Comparison of ENCODE assay signal across 11 cellular contexts in genomic region chrX:13721819-13722527, GRCh38. TPM values are rescaled to one million over a fixed set of nuclear protein-coding genes. Genes with fewer than 3 reads are reported as not detected.
A peak's percentile ranks its signal among the peaks of the same experiment; 100 is the strongest.
DNase-seq lines count a peak whose midpoint lies in the region; ATAC-seq and TF ChIP-seq lines count a peak whose summit lies in the region.
"Had no signal": no experiment of that assay in that cellular context is flagged by ENCODE, and none has a peak within 500 bp of the region (broad histone marks: within the 10 kb centered on the region; RNA-seq: fewer than 3 reads in every experiment).

No MANE protein-coding gene starts in this region.

- no peaks in the 10 kb centered on the region for H3K27me3 ChIP-seq in AG04450 (ENCODE audit: control insufficient read depth, insufficient read depth, low read length)

- H3K4me3 ChIP-seq in AG04450 (ENCODE audit: low read depth, low read length), result 0 out of 2 replicates have a peak overlapping the region, but pooled peaks have one; percentile 25
- H3K4me3 ChIP-seq: skin epidermis had no signal

- TF ChIP-seq CTCF in AG04450 (IDR thresholded peaks at IDR 0.05; ENCODE audit: low read depth, low read length) (no peak), activated B cell treated with CpG ODN at 0.5 μM for 24 hours (IDR thresholded peaks at IDR 0.05) (no peak)

- no peaks in the 10 kb centered on the region for H3K9me3 Mint-ChIP-seq in activated B cell treated with CpG ODN at 0.5 μM for 24 hours

- DNase-seq in AG04450 (ENCODE audit: low read depth, low spot score) (peak; percentile 60), EH (ENCODE audit: low read depth) (peak; percentile 41), activated B cell treated with CpG ODN at 0.5 μM for 24 hours (no peak), left lobe of liver (ENCODE audit: low spot score) (no peak), hepatic stellate cell (ENCODE audit: low spot score) (no peak), SKM-1 (lab: John Stamatoyannopoulos, UW; ENCODE audit: unreplicated experiment) (no peak), HT-29 (ENCODE audit: low spot score) (no peak), NCI-H524 (lab: John Stamatoyannopoulos, UW) (no peak)
- DNase-seq: H7, NCI-H146 had no signal

- intact Hi-C loops in activated B cell treated with CpG ODN at 0.5 μM for 24 hours (cut with micrococcal nuclease), result no loop called here

- H3K36me3 Mint-ChIP-seq in activated B cell treated with CpG ODN at 0.5 μM for 24 hours (ENCODE audit: low read depth), result peaks cover 40% of the 10 kb centered on the region

- ATAC-seq in activated B cell treated with CpG ODN at 0.5 μM for 24 hours (ENCODE audit: low read depth), result peak; percentile 14
- peak; percentile 37 for ATAC-seq in left lobe of liver

- POLR2A ChIA-PET in AG04450 (lab: Yijun Ruan, JAX), result interaction anchor here (0.6 to 1.4 kb wide), 8 partner anchors 10 to 1322 kb away, joined by 3 to 14 read pairs (median 4); partner anchors contain the start of genes OFD1 and TRAPPC2
- POLR2A ChIA-PET in activated B cell treated with CpG ODN at 0.5 μM for 24 hours (lab: Charles Lee), result interaction anchor here (0.6 to 3.3 kb wide), 5 partner anchors 13 to 189 kb away, joined by 3 to 25 read pairs (median 10); partner anchors contain the start of genes OFD1, RAB9A and TRAPPC2

- no peak overlapping the region for H3K4me3 Mint-ChIP-seq in activated B cell treated with CpG ODN at 0.5 μM for 24 hours

- H3K27ac Mint-ChIP-seq in activated B cell treated with CpG ODN at 0.5 μM for 24 hours, result peak overlapping the region; percentile 41

- H3K27ac ChIP-seq in AG04450 (ENCODE audit: low read depth, low read length), result peak overlapping the region; percentile 82
- H3K27ac ChIP-seq: skin epidermis had no signal

- H3K9me3 ChIP-seq in AG04450 (ENCODE audit: control insufficient read depth, insufficient read depth, low read length), result no peaks in the 10 kb centered on the region

- peaks cover 21% of the 10 kb centered on the region for H3K4me1 Mint-ChIP-seq in activated B cell treated with CpG ODN at 0.5 μM for 24 hours

- CTCF ChIA-PET in AG04450 (lab: Charles Lee) (interaction anchor here (0.7 to 1.1 kb wide), 2 partner anchors 15 to 28 kb away, joined by 3 to 5 read pairs; no protein-coding TSS in a partner anchor), activated B cell treated with CpG ODN at 0.5 μM for 24 hours (lab: Charles Lee) (no interaction called here)

- H3K27me3 Mint-ChIP-seq in activated B cell treated with CpG ODN at 0.5 μM for 24 hours, result no peaks in the 10 kb centered on the region

RNA-seq across cellular contexts. Expression of gene TRAPPC2, which starts 12.4 kb away (rescaled TPM):
- 9.7 and 11.1 TPM in 2 replicates for polyA plus RNA-seq in AG04450 (2011; rRNA removed)
- polyA minus RNA-seq in AG04450 (2011; rRNA and poly(A)+ RNA removed), result 8.6 and 12.7 TPM in 2 replicates
- total RNA-seq in activated B cell treated with CpG ODN at 0.5 μM for 24 hours, result 24.7 and 26.7 TPM in 2 replicates
- 5.8 TPM for total RNA-seq in left lobe of liver
- total RNA-seq in HT-29 (2014; rRNA removed; shearing (Covaris generic)), result 6.7 and 8.9 TPM in 2 replicates

RNA-seq across cellular contexts. Expression of gene OFD1, which starts 12.6 kb away (rescaled TPM):
- polyA plus RNA-seq in AG04450 (2011; rRNA removed), result 9.9 and 14.1 TPM in 2 replicates
- 7.9 and 9.9 TPM in 2 replicates for polyA minus RNA-seq in AG04450 (2011; rRNA and poly(A)+ RNA removed)
- 57.3 and 61.4 TPM in 2 replicates for total RNA-seq in activated B cell treated with CpG ODN at 0.5 μM for 24 hours
- total RNA-seq in left lobe of liver, result 10.1 TPM
- 12.0 and 13.8 TPM in 2 replicates for total RNA-seq in HT-29 (2014; rRNA removed; shearing (Covaris generic))

RNA-seq across cellular contexts. Expression of gene RAB9A, which starts 33.0 kb away (rescaled TPM):
- 27.9 and 41.7 TPM in 2 replicates for polyA plus RNA-seq in AG04450 (2011; rRNA removed)
- 7.9 and 10.6 TPM in 2 replicates for polyA minus RNA-seq in AG04450 (2011; rRNA and poly(A)+ RNA removed)
- total RNA-seq in activated B cell treated with CpG ODN at 0.5 μM for 24 hours (26.1 and 27.7 TPM in 2 replicates), left lobe of liver (8.5 TPM)
- total RNA-seq in HT-29 (2014; rRNA removed; shearing (Covaris generic)), result 4.8 and 5.7 TPM in 2 replicates

Comparison
In these comparisons a context has a peak if more than half of its experiments do, and no peak if none do; other contexts are left out.
1. DNase-seq: peak in AG04450 (single experiment) and EH (single experiment); none in activated B cell treated with CpG ODN at 0.5 μM for 24 hours (single experiment), left lobe of liver (single experiment), hepatic stellate cell (single experiment), SKM-1 (single experiment), HT-29 (single experiment) and NCI-H524 (0 of 2).